26 cellular contexts compared by ENCODE assay signal in genomic region chr1:63603810-63604209, GRCh38.
"Had no signal": no experiment of that assay in that cellular context is flagged by ENCODE, and none has a peak within 500 bp of the region (broad histone marks: within the 10 kb centered on the region; RNA-seq: fewer than 3 reads in every experiment).

No MANE protein-coding gene starts in this region.

- H3K27me3 ChIP-seq: breast epithelium, SJCRH30 had no signal

- ATAC-seq: Panc1, Right ventricle myocardium inferior had no signal

- H3K27ac ChIP-seq: breast epithelium, SJCRH30, VCaP had no signal

- H3K27ac Mint-ChIP-seq: activated CD4-positive, alpha-beta memory T cell treated with anti-CD3 and anti-CD28 coated beads, Interleukin-2, amount 10 ng/mL, durations not matched to agents 7 days and 5 days had no signal

- H3K4me1 Mint-ChIP-seq: activated CD4-positive, alpha-beta memory T cell treated with anti-CD3 and anti-CD28 coated beads, Interleukin-2, amount 10 ng/mL, durations not matched to agents 7 days and 5 days had no signal

- H3K4me3 ChIP-seq: breast epithelium, SJCRH30 had no signal

- DNase-seq: activated CD4-positive, alpha-beta memory T cell treated with anti-CD3 and anti-CD28 coated beads, Interleukin-2, amount 10 ng/mL, durations not matched to agents 7 days and 5 days; activated CD4-positive, alpha-beta T cell treated with anti-CD3 and anti-CD28 coated beads, Interleukin-2, amount 50 U/mL, for 1 hour; activated CD4-positive, CD25-positive, alpha-beta regulatory T cell; activated CD8-positive, alpha-beta memory T cell treated with anti-CD3 and anti-CD28 coated beads, Interleukin-2, amount 50 U/mL, for 48 hours; activated naive CD4-positive, alpha-beta T cell treated with anti-CD3 and anti-CD28 coated beads, Interleukin-2, amount 50 U/mL, for 16 hours; activated T-cell treated with anti-CD3 and anti-CD28 coated beads, Interleukin-2, amount 50 U/mL, for 1 hour; aorta; central memory CD4-positive, alpha-beta T cell; Karpas-422; MM.1S; NCI-H1105; NCI-H1436; NCI-H1694 treated with DMSO at 0.1 percent for 48 hours; NCI-H2029 treated with DMSO at 0.1 percent for 48 hours; NCI-H510A treated with DMSO at 0.1 percent for 48 hours; NCI-H69; NK-92 treated with Interleukin-12 subunit alpha and Interleukin-12 subunit beta, amount 100 ng/mL, for 24 hours; OCI-M1; RPMI8226; SJCRH30; SK-N-SH; T-helper 1 cell had no signal

- H3K4me3 Mint-ChIP-seq: activated CD4-positive, alpha-beta memory T cell treated with anti-CD3 and anti-CD28 coated beads, Interleukin-2, amount 10 ng/mL, durations not matched to agents 7 days and 5 days had no signal

- H3K9me3 ChIP-seq: breast epithelium, SJCRH30, SK-N-SH had no signal

- H3K9me3 Mint-ChIP-seq: activated CD4-positive, alpha-beta memory T cell treated with anti-CD3 and anti-CD28 coated beads, Interleukin-2, amount 10 ng/mL, durations not matched to agents 7 days and 5 days had no signal

- H3K27me3 Mint-ChIP-seq: activated CD4-positive, alpha-beta memory T cell treated with anti-CD3 and anti-CD28 coated beads, Interleukin-2, amount 10 ng/mL, durations not matched to agents 7 days and 5 days had no signal
